Comparison of ENCODE assay signal across 16 cellular contexts in genomic region chr4:113701156-113701555, GRCh38.
"Had no signal": no experiment of that assay in that cellular context is flagged by ENCODE, and none has a peak within 500 bp of the region (broad histone marks: within the 10 kb centered on the region; RNA-seq: fewer than 3 reads in every experiment).

No MANE protein-coding gene starts in this region.

- H3K36me3 ChIP-seq: pancreas, sigmoid colon had no signal

- ATAC-seq: activated naive CD8-positive, alpha-beta T cell treated with anti-CD3 and anti-CD28 coated beads, Interleukin-2, amount 50 U/mL, for 24 hours; esophagus mucosa; naive thymus-derived CD8-positive, alpha-beta T cell; pancreas had no signal

- DNase-seq: activated CD4-positive, alpha-beta T cell treated with anti-CD3 and anti-CD28 coated beads, Interleukin-2, amount 50 U/mL, for 4 hours; activated CD4-positive, CD25-positive, alpha-beta regulatory T cell treated with anti-CD3 and anti-CD28 coated beads, Interleukin-2, amount 50 U/mL, for 72 hours; activated naive CD8-positive, alpha-beta T cell treated with anti-CD3 and anti-CD28 coated beads, Interleukin-2, amount 50 U/mL, for 24 hours; aorta; cerebellar nuclear complex; effector CD8-positive, alpha-beta T cell; left ventricle myocardium superior; naive thymus-derived CD8-positive, alpha-beta T cell; pancreas; sigmoid colon; stimulated activated CD8-positive, alpha-beta memory T cell treated with anti-CD3 and anti-CD28 coated beads, Interleukin-4, amount 100 ng/mL, for 48 hours; stimulated activated naive CD4-positive, alpha-beta T cell; T-helper 2 cell had no signal

- H3K4me1 ChIP-seq: pancreas had no signal

- FAIRE-seq: bronchial epithelial cell, pancreas had no signal

- H3K27me3 ChIP-seq: pancreas, sigmoid colon had no signal

- H3K27ac ChIP-seq: pancreas, VCaP had no signal

- H3K9me3 ChIP-seq: pancreas, sigmoid colon had no signal

- H3K4me3 ChIP-seq: pancreas, sigmoid colon had no signal
